In genomic region chr7:136605532-136606329, GRCh38 we compare ENCODE assay signal across 26 cellular contexts.
"Had no signal": no experiment of that assay in that cellular context is flagged by ENCODE, and none has a peak within 500 bp of the region (broad histone marks: within the 10 kb centered on the region; RNA-seq: fewer than 3 reads in every experiment).

No MANE protein-coding gene starts in this region.

- DNase-seq: colonic mucosa; cortex of kidney; effector CD8-positive, alpha-beta T cell; effector memory CD8-positive, alpha-beta T cell; endodermal cell; erythroblast; esophagus squamous epithelium; foreskin fibroblast; foreskin melanocyte; gastrocnemius medialis; glutamatergic neuron; head of caudate nucleus; heart right ventricle; hippocampal formation; left cardiac atrium; left lung; left ventricle myocardium superior; lower lobe of right lung; mesenchymal stem cell; mucosa of descending colon; naive B cell had no signal

- H3K4me3 ChIP-seq: colonic mucosa, esophagus squamous epithelium, gastrocnemius medialis, heart right ventricle, left lung, lower lobe of right lung, mucosa of descending colon had no signal

- H3K9me3 ChIP-seq: colonic mucosa, esophagus squamous epithelium, gastrocnemius medialis, lower lobe of right lung had no signal

- H3K27ac ChIP-seq: colonic mucosa, epithelial cell of prostate, esophagus squamous epithelium, gastrocnemius medialis, heart right ventricle, left lung, lower lobe of right lung had no signal

- H3K36me3 ChIP-seq: colonic mucosa, esophagus squamous epithelium, gastrocnemius medialis, heart right ventricle, left lung, lower lobe of right lung had no signal

- H3K4me1 ChIP-seq: colonic mucosa, esophagus squamous epithelium, gastrocnemius medialis, heart right ventricle, left lung, lower lobe of right lung had no signal

- H3K27me3 ChIP-seq: colonic mucosa, esophagus squamous epithelium, gastrocnemius medialis, heart right ventricle, left lung had no signal

- FAIRE-seq: endometrium, islet of Langerhans, keratinocyte had no signal

- ATAC-seq: effector memory CD8-positive, alpha-beta T cell; esophagus mucosa; gastrocnemius medialis; heart right ventricle; left cardiac atrium; left lung; left ventricle myocardium superior; lower lobe of right lung; mucosa of descending colon had no signal
